In the genomic region with DNA sequence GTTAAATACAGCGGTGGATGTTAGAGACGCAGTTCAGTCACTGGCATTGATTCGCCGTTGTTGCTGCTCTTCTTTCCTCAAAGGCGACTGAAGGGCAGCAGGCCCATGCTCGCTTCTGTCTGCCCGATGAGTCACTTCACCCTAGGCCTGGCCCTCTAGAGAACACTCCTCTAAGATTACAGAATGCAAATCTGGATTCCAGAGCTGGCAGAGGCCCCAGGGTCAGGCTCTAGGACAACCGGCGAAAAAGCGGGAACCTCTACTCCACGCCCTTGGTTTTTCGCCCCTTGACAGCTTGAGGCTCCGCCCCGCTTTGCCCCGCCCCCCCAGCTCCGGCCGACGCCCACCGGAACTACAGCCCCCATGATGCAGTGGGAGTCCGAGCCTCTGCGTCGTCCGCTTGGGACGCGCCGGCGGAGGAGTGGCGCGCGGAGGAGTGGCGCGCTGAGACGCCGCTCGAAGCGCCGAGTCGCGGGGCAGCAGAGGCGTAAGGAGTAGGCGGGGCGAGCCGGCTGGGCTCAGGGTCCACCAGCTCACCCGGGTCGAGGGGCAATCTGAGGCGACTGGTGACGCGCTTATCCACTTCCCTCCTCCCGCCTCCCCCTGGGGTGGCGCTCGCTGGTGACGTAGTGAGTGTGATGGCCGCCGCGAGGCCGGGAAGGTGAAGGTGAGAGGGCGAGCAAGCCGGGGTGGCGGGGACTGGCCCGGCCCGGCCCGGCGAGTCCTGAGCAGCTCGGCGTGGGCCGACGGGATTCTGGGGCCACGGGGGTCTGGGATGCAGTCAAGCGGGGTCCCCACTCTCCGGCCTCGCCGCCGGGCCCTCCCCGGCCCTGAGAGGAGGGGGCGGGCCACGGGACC, we compare ENCODE assay signal across 8 cellular contexts. TPM values are rescaled to one million over a fixed set of nuclear protein-coding genes. Genes with fewer than 3 reads are reported as not detected.
DNase-seq lines count a peak whose midpoint lies in the region; ATAC-seq and TF ChIP-seq lines count a peak whose summit lies in the region.

A gene (plus strand): TSS at position 627 of the 858 bp plus-strand sequence. CDS start 8,725 bp downstream, outside the sequence.

- ATAC-seq in HG03196 (IDR thresholded peaks at IDR 0.05; ENCODE audit: unreplicated experiment) (peak; percentile 89), activated B cell treated with CpG ODN at 0.5 μM for 24 hours (ENCODE audit: low read depth) (peak; percentile 95)

- no peaks in the 10 kb centered on the region for H3K27me3 ChIP-seq in spleen (replicated peaks in 1 of 7)

- H3K36me3 Mint-ChIP-seq in activated B cell treated with CpG ODN at 0.5 μM for 24 hours (ENCODE audit: low read depth) (peaks cover 30% of the 10 kb centered on the region), immature natural killer cell (peaks cover 4 to 12% (median 10%) of the 10 kb centered on the region in 3 donors)

- DNase-seq in AG08395 (ENCODE audit: low spot score) = peak; percentile 97
- peak; percentile 99 for DNase-seq in NCI-H345 (lab: John Stamatoyannopoulos, UW)
- peak; percentile 95 for DNase-seq in activated B cell treated with CpG ODN at 0.5 μM for 24 hours
- DNase-seq in caudate nucleus (lab: John Stamatoyannopoulos, UW) = peak in 60 of 61 donors; percentile 68 to 100 (median 93)
- peak; percentile 93 to 94 (median 93) for DNase-seq in immature natural killer cell
- DNase-seq in spleen = peak; percentile 98

- peak within 1 kb of the TSS; percentile 85 for H3K27ac Mint-ChIP-seq in activated B cell treated with CpG ODN at 0.5 μM for 24 hours
- H3K27ac Mint-ChIP-seq in immature natural killer cell = peak within 1 kb of the TSS; percentile 87 to 98 (median 94)

- POLR2A ChIA-PET in activated B cell treated with CpG ODN at 0.5 μM for 24 hours (lab: Charles Lee) = interaction anchor here (0.5 to 6.6 kb wide), 13 partner anchors 9 to 1287 kb away, joined by 3 to 173 read pairs (median 4); a partner anchor contains a TSS

- intact Hi-C loops in activated B cell treated with CpG ODN at 0.5 μM for 24 hours (cut with micrococcal nuclease) = loop anchor here (1.0 to 5.0 kb wide), 7 partner anchors 39 to 1508 kb away; a partner anchor contains a TSS
- intact Hi-C loops in spleen (cut with DNase I; ENCODE audit: low total_unique reads) = no loop called here

- peak within 1 kb of the TSS; percentile 36 to 99 (median 84) for H3K4me3 ChIP-seq in spleen

- H3K4me1 Mint-ChIP-seq in activated B cell treated with CpG ODN at 0.5 μM for 24 hours (peaks cover 34% of the 10 kb centered on the region), immature natural killer cell (peaks cover 41 to 51% of the 10 kb centered on the region in 2 donors)

- in situ Hi-C loops in GM18951 (cut with MboI; ENCODE audit: low sequenced_read_pairs, unreplicated experiment) = no loop called here

- H3K9me3 ChIP-seq in spleen = no peaks in the 10 kb centered on the region

- TF ChIP-seq CTCF in activated B cell treated with CpG ODN at 0.5 μM for 24 hours (IDR thresholded peaks at IDR 0.05) (no peak), spleen (IDR thresholded peaks at IDR 0.05 in 8 of 11, conservative IDR thresholded peaks at IDR 0.05 in 3 of 11) (peak in 5 of 11 experiments; percentile 5 to 37 (median 18))

- H3K4me1 ChIP-seq in spleen = peaks cover 24 to 73% (median 57%) of the 10 kb centered on the region in 6 donors

- whole genome bisulfite sequencing in spleen, 5 donors = 1 to 3% (median 1%) methylated on average over 47 to 76 of the region's 76 CpGs

- H3K9me3 Mint-ChIP-seq in activated B cell treated with CpG ODN at 0.5 μM for 24 hours (no peaks in the 10 kb centered on the region), immature natural killer cell (no peaks in the 10 kb centered on the region)

- CTCF ChIA-PET in activated B cell treated with CpG ODN at 0.5 μM for 24 hours (lab: Charles Lee) = interaction anchor here (1.6 kb wide), 1 partner anchor 72 kb away, joined by 4 read pairs; no protein-coding TSS in a partner anchor

- H3K27me3 Mint-ChIP-seq in activated B cell treated with CpG ODN at 0.5 μM for 24 hours (no peaks in the 10 kb centered on the region), immature natural killer cell (ENCODE audit: low read depth in 3 of 3) (peaks cover 0 to 11% (median 0%) of the 10 kb centered on the region in 3 donors)

- H3K27ac ChIP-seq in caudate nucleus (ENCODE audit: low read depth, low read length) (peak within 1 kb of the TSS; percentile 94), spleen (peak within 1 kb of the TSS; percentile 79 to 99 (median 96))

- peaks cover 0 to 50% (median 30%) of the 10 kb centered on the region in 6 donors for H3K36me3 ChIP-seq in spleen

- peak within 1 kb of the TSS; percentile 90 for H3K4me3 Mint-ChIP-seq in activated B cell treated with CpG ODN at 0.5 μM for 24 hours
- peak within 1 kb of the TSS; percentile 91 to 97 (median 96) for H3K4me3 Mint-ChIP-seq in immature natural killer cell

- peak; percentile 79 for TF ChIP-seq POLR2A in GM18951 (IDR thresholded peaks at IDR 0.05; ENCODE audit: extremely low read depth, insufficient read depth, insufficient read length)
- TF ChIP-seq POLR2A in spleen (IDR thresholded peaks at IDR 0.05) = peak in 1 of 3 donors; percentile 31

RNA-seq across cellular contexts. Expression of the gene that starts here (rescaled TPM):
- total RNA-seq in activated B cell treated with CpG ODN at 0.5 μM for 24 hours (46.5 and 54.1 TPM in 2 replicates), spleen (10 to 100 TPM; 47.3 to 69.6 (median 62.9) TPM)
- polyA plus RNA-seq in immature natural killer cell (10 to 100 TPM; 34.9 to 55.9 (median 37.7) TPM), spleen (10 to 100 TPM; 14.8 to 28.1 (median 16.2) TPM)

Comparison
In these comparisons a context has a peak if more than half of its experiments do, and no peak if none do; other contexts are left out.
1. Peak in every context shown above with its lines: DNase-seq, ATAC-seq, H3K4me3 ChIP-seq and H3K27ac ChIP-seq.